ENCODE assay signal across 24 cellular contexts in the genomic region with DNA sequence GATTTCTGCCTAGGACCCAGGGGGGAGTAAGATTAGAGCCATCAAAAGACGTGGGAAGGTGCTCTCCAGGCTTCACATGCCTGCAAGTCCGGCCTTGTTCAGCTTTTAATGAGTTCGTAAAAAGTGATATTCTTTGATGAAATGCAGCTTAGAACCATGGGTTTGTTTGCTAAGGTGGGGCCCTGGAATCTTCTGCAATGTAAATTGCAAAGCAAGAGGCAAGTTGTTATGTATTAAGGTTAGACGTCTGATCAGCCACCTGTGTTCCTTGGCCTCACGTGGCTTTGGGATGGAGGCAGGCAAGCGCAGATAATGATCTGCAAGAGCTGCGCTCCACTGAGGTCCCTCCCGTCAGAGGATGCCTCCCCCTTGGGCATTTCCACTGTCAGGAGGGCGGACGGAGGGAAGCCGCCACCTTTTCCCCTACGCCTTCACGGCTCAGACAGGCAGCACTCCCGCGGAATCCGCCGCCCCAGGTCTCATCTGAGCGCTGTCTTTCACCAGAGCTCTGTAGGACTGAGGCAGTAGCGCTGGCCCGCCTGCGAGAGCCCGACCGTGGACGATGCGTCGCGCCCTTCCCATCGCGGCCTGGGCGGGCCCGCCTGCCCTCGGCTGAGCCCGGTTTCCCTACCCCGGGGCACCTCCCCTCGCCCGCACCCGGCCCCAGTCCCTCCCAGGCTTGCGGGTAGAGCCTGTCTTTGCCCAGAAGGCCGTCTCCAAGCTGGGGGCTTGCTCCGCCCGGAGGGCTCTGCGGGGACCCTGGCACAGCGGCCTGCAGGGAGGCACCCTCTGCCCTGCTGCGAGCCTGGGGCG.
DNase-seq lines count a peak whose midpoint lies in the region; ATAC-seq and TF ChIP-seq lines count a peak whose summit lies in the region.
"Had no signal": no experiment of that assay in that cellular context is flagged by ENCODE, and none has a peak within 500 bp of the region (broad histone marks: within the 10 kb centered on the region; RNA-seq: fewer than 3 reads in every experiment).

No MANE protein-coding gene starts in this region.

- H3K9ac ChIP-seq in mesendoderm (ENCODE audit: low read length), result peak overlapping the region; percentile 21

- no peaks in the 10 kb centered on the region for H3K27me3 Mint-ChIP-seq in activated CD4-positive, alpha-beta T cell treated with anti-CD3 and anti-CD28 coated beads, Interleukin-2, amount 10 ng/mL, durations not matched to agents 24 days and 14 days
- H3K27me3 Mint-ChIP-seq: IgD-negative memory B cell had no signal

- no peak overlapping the region for H3K4ac ChIP-seq in mesendoderm (ENCODE audit: low read depth, low read length)

- H3K9me3 ChIP-seq in suprapubic skin, result no peaks in the 10 kb centered on the region
- H3K9me3 ChIP-seq: BE2C, psoas muscle, thyroid gland had no signal

- H2BK5ac ChIP-seq in mesendoderm (ENCODE audit: low read length), result no peak overlapping the region

- H4K8ac ChIP-seq in mesendoderm (ENCODE audit: low read depth, low read length), result no peak overlapping the region

- no peak overlapping the region for H3K4me3 ChIP-seq in mesendoderm (ENCODE audit: low read length)
- H3K4me3 ChIP-seq in suprapubic skin, result no peak overlapping the region
- H3K4me3 ChIP-seq: GM12878, psoas muscle, thyroid gland had no signal

- ATAC-seq in foreskin keratinocyte (peak; percentile 18), GM21367 (IDR thresholded peaks at IDR 0.05; ENCODE audit: unreplicated experiment) (no peak)
- ATAC-seq: GM12878; Panc1; psoas muscle; stimulated activated effector memory CD8-positive, alpha-beta T cell treated with anti-CD3 and anti-CD28 coated beads, Interleukin-12 subunit alpha, Interleukin-12 subunit beta, amount 100 ng/mL, for 72 hours had no signal

- no peak for TF ChIP-seq CTCF in foreskin keratinocyte (conservative IDR thresholded peaks at IDR 0.05)
- no peak for TF ChIP-seq CTCF in suprapubic skin (IDR thresholded peaks at IDR 0.05)

- no peak overlapping the region for H3K18ac ChIP-seq in mesendoderm (ENCODE audit: low read length)

- H3K27me3 ChIP-seq in foreskin keratinocyte (no peaks in the 10 kb centered on the region), mesendoderm (ENCODE audit: insufficient read depth, low read length, poor library complexity) (no peaks in the 10 kb centered on the region), suprapubic skin (no peaks in the 10 kb centered on the region)
- H3K27me3 ChIP-seq: BE2C, thyroid gland had no signal

- no peak overlapping the region for H3K4me3 Mint-ChIP-seq in activated CD4-positive, alpha-beta T cell treated with anti-CD3 and anti-CD28 coated beads, Interleukin-2, amount 10 ng/mL, durations not matched to agents 24 days and 14 days
- H3K4me3 Mint-ChIP-seq: activated naive CD4-positive, alpha-beta T cell treated with anti-CD3 and anti-CD28 coated beads for 36 hours; stimulated activated effector memory CD8-positive, alpha-beta T cell treated with anti-CD3 and anti-CD28 coated beads, Interleukin-12 subunit alpha, Interleukin-12 subunit beta, amount 100 ng/mL, for 72 hours had no signal

- H3K36me3 ChIP-seq in mesendoderm (ENCODE audit: control insufficient read depth, insufficient read depth, low read length) (no peaks in the 10 kb centered on the region), suprapubic skin (no peaks in the 10 kb centered on the region)
- H3K36me3 ChIP-seq: BE2C, thyroid gland had no signal

- H3K56ac ChIP-seq in mesendoderm (ENCODE audit: low read length), result peak overlapping the region; percentile 67

- intact Hi-C loops in activated CD4-positive, alpha-beta T cell treated with anti-CD3 and anti-CD28 coated beads, Interleukin-2, amount 10 ng/mL, durations not matched to agents 24 days and 14 days (cut with micrococcal nuclease), result loop anchor here (5.0 to 10.0 kb wide), 3 partner anchors 217 to 1040 kb away; partner anchors contain the start of genes ZDHHC20 and ZMYM2

- WGBS in mesendoderm (ENCODE audit: extremely low coverage, insufficient coverage, low lambda C conversion rate), result no CpG with 5 or more reads among the region's 45 CpGs
- WGBS in suprapubic skin, result 55% methylated on average over 23 of the region's 45 CpGs

- no peak for TF ChIP-seq POLR2A in suprapubic skin (IDR thresholded peaks at IDR 0.05)

- H2AK5ac ChIP-seq in mesendoderm (ENCODE audit: low read length), result no peak overlapping the region

- peak overlapping the region; percentile 35 for H3K4me2 ChIP-seq in mesendoderm (ENCODE audit: low read length)

- peaks cover 39% of the 10 kb centered on the region for H3K4me1 Mint-ChIP-seq in activated CD4-positive, alpha-beta T cell treated with anti-CD3 and anti-CD28 coated beads, Interleukin-2, amount 10 ng/mL, durations not matched to agents 24 days and 14 days

- no peak overlapping the region for H2BK120ac ChIP-seq in mesendoderm (ENCODE audit: low read depth, low read length)

- no peak for TF ChIP-seq EP300 in suprapubic skin (IDR thresholded peaks at IDR 0.05)

- no peak overlapping the region for H4K5ac ChIP-seq in mesendoderm (ENCODE audit: low read length)

- H3K23ac ChIP-seq in mesendoderm (ENCODE audit: low read length), result no peak overlapping the region

- H2BK15ac ChIP-seq in mesendoderm (replicated peaks; ENCODE audit: low read depth), result no peak overlapping the region

- H3K27ac ChIP-seq in foreskin keratinocyte (peak overlapping the region; percentile 36), mesendoderm (ENCODE audit: low read depth, low read length) (no peak overlapping the region), suprapubic skin (peak overlapping the region; percentile 11)
- H3K27ac ChIP-seq: psoas muscle, thyroid gland had no signal

- H3K27ac Mint-ChIP-seq in activated CD4-positive, alpha-beta T cell treated with anti-CD3 and anti-CD28 coated beads, Interleukin-2, amount 10 ng/mL, durations not matched to agents 24 days and 14 days, result peak overlapping the region; percentile 43
- H3K27ac Mint-ChIP-seq: activated naive CD4-positive, alpha-beta T cell treated with anti-CD3 and anti-CD28 coated beads for 36 hours; IgD-negative memory B cell; stimulated activated effector memory CD8-positive, alpha-beta T cell treated with anti-CD3 and anti-CD28 coated beads, Interleukin-12 subunit alpha, Interleukin-12 subunit beta, amount 100 ng/mL, for 72 hours had no signal

- no peaks in the 10 kb centered on the region for H3K79me1 ChIP-seq in mesendoderm (ENCODE audit: low read length)

- peaks cover 15% of the 10 kb centered on the region for H3K9me3 Mint-ChIP-seq in activated CD4-positive, alpha-beta T cell treated with anti-CD3 and anti-CD28 coated beads, Interleukin-2, amount 10 ng/mL, durations not matched to agents 24 days and 14 days
- H3K9me3 Mint-ChIP-seq: IgD-negative memory B cell had no signal

- no peaks in the 10 kb centered on the region for H3K79me2 ChIP-seq in mesendoderm (ENCODE audit: control insufficient read depth, insufficient read depth, low read length)

- DNase-seq in activated CD4-positive, alpha-beta T cell treated with anti-CD3 and anti-CD28 coated beads, Interleukin-2, amount 10 ng/mL, durations not matched to agents 24 days and 14 days, result no peak
- no peak for DNase-seq in activated CD4-positive, alpha-beta T cell treated with anti-CD3 and anti-CD28 coated beads, Interleukin-2, amount 50 U/mL, for 4 hours
- DNase-seq in foreskin keratinocyte, result peak; percentile 54 to 58
- peak; percentile 33 for DNase-seq in mesendoderm
- peak in 1 of 2 donors; percentile 73 for DNase-seq in suprapubic skin (ENCODE audit: low spot score in 2 of 2)
- DNase-seq in UCSD-AML1 (lab: John Stamatoyannopoulos, UW; ENCODE audit: unreplicated experiment), result no peak
- DNase-seq in activated naive CD4-positive, alpha-beta T cell treated with Interleukin-2 at 50 U/mL for 16 hours, result no peak
- DNase-seq: activated CD4-positive, alpha-beta T cell treated with anti-CD3 and anti-CD28 coated beads for 4 hours; activated CD8-positive, alpha-beta memory T cell treated with anti-CD3 and anti-CD28 coated beads, Interleukin-2, amount 50 U/mL, for 48 hours; activated naive CD4-positive, alpha-beta T cell treated with anti-CD3 and anti-CD28 coated beads for 36 hours; aorta; BE2C; foreskin melanocyte; GF-D8; NCI-H1694; NCI-H82; psoas muscle; stimulated activated CD4-positive, alpha-beta T cell treated with anti-CD3 and anti-CD28 coated beads, Interleukin-15, amount 100 ng/mL, for 24 hours; thyroid gland had no signal

- H3K4me1 ChIP-seq in foreskin keratinocyte, result peaks cover 23% of the 10 kb centered on the region
- H3K4me1 ChIP-seq in mesendoderm (ENCODE audit: control insufficient read depth, low read depth, low read length), result peaks cover 2% of the 10 kb centered on the region
- peaks cover 20% of the 10 kb centered on the region for H3K4me1 ChIP-seq in suprapubic skin
- H3K4me1 ChIP-seq: BE2C, psoas muscle, thyroid gland had no signal

- peaks cover 23% of the 10 kb centered on the region for H3K36me3 Mint-ChIP-seq in activated CD4-positive, alpha-beta T cell treated with anti-CD3 and anti-CD28 coated beads, Interleukin-2, amount 10 ng/mL, durations not matched to agents 24 days and 14 days (ENCODE audit: low read depth)

Comparison
In these comparisons a context has a peak if more than half of its experiments do, and no peak if none do; other contexts are left out.
1. DNase-seq: peak in foreskin keratinocyte (2 of 2) and mesendoderm (single experiment); none in activated CD4-positive, alpha-beta T cell treated with anti-CD3 and anti-CD28 coated beads, Interleukin-2, amount 10 ng/mL, durations not matched to agents 24 days and 14 days (single experiment), activated CD4-positive, alpha-beta T cell treated with anti-CD3 and anti-CD28 coated beads, Interleukin-2, amount 50 U/mL, for 4 hours (0 of 2), UCSD-AML1 (single experiment) and activated naive CD4-positive, alpha-beta T cell treated with Interleukin-2 at 50 U/mL for 16 hours (single experiment).